1 cellular context compared by ENCODE assay signal in genomic region chr2:62501794-62502500, GRCh38.
TF ChIP-seq lines count a peak whose summit lies in the region.

No MANE protein-coding gene starts in this region.

TF ChIP-seq in HepG2, 621 proteins besides CTCF, POLR2A, EP300 and RAD21 (continued from another document):
- peak; percentile 39; the same call in 1 of the 2 replicates for TF ChIP-seq NFE2L2 (IDR thresholded peaks at IDR 0.05; ENCODE audit: low read length)
- no peak for TF ChIP-seq ATM (IDR thresholded peaks at IDR 0.05; ENCODE audit: borderline replicate concordance)
- 0 out of 2 replicates have a peak, but pooled peaks have one; percentile 2 for TF ChIP-seq MAFF (IDR thresholded peaks at IDR 0.05; ENCODE audit: low read depth, low read length)
- TF ChIP-seq ZNF30 (CRISPR knock-in tag; IDR thresholded peaks at IDR 0.05) = no peak
